Comparison of ENCODE assay signal across 1 cellular context in the genomic region with DNA sequence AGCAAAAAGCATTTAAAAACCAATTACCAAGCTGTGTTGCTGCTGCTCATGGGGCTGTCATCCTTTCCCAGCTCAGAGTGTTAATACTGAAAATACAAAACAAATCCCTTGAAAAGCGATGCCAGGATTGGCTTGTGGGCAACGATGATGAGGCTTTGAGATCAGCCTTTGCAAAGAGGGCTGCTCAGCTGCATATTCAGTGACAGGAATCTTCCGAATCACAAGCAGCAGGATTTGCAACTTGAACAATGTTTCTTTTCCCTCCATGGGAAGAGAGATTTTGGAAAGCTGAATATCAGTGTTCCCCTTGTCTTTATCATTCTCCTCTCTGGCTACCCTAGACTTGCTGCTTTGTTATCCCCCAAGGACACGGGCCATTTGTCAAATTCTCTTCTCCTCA.
TF ChIP-seq lines count a peak whose summit lies in the region.

No MANE protein-coding gene starts in this region.

TF ChIP-seq in WTC11, 78 proteins besides CTCF, POLR2A, EP300 and RAD21 (continued from another document):
- TF ChIP-seq, protein P1, sequence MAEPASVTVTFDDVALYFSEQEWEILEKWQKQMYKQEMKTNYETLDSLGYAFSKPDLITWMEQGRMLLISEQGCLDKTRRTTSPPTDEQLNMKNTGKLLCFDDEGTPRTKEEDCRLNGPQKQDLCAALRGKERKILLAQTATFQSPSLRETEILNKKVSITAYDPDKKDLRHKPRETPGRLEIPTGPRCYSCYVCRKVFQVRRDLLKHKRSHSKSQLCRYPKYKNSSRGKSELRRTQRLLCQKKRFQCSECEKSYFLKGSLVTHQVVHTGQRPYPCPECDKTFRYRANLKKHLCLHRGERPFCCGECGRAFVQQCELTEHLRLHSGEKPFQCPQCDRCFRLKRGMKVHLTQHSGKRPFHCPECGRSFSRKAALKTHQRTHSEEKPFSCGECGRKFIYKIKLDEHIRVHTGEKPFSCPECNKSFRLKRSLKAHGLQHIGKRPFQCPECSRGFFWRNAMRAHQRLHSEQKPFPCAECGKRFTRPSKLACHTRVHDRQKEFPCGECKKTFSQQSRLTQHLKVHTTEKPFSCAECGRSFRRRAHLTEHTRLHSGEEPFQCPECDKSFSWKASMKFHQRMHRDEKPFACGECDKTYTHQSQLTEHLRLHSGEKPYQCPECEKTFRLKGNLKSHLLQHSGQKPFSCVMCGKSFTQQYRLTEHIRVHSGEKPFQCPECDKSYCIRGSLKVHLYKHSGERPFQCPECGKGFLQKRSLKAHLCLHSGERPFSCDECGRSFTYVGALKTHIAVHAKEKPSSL (CRISPR knock-in tag; conservative IDR thresholded peaks at IDR 0.05) = no peak
